ENCODE assay signal across 8 cellular contexts in genomic region chr7:111137296-111138195, GRCh38. TPM values are rescaled to one million over a fixed set of nuclear protein-coding genes. Genes with fewer than 3 reads are reported as not detected.
DNase-seq lines count a peak whose midpoint lies in the region; ATAC-seq and TF ChIP-seq lines count a peak whose summit lies in the region.

No MANE protein-coding gene starts in this region.

- no peaks in the 10 kb centered on the region for H3K36me3 Mint-ChIP-seq in WTC11
- H3K36me3 Mint-ChIP-seq in endodermal cell (ENCODE audit: low read depth) = no peaks in the 10 kb centered on the region

- H3K4me1 Mint-ChIP-seq in WTC11 (peaks cover 15% of the 10 kb centered on the region), endodermal cell (peaks cover 3% of the 10 kb centered on the region)

- no peak overlapping the region for H3K9ac ChIP-seq in endodermal cell (ENCODE audit: extremely low read depth, low read length, poor library complexity, severe bottlenecking)

- H3K4me3 ChIP-seq in endodermal cell (ENCODE audit: low read length) = no peak overlapping the region

- ATAC-seq in GM19328 (IDR thresholded peaks at IDR 0.05; ENCODE audit: unreplicated experiment) = peak; percentile 72
- ATAC-seq in HG03039 (IDR thresholded peaks at IDR 0.05; ENCODE audit: unreplicated experiment) = peak; percentile 82
- ATAC-seq in WTC11 = peak; percentile 64

- no peak for TF ChIP-seq CTCF in WTC11 (IDR thresholded peaks at IDR 0.05)
- TF ChIP-seq CTCF in endodermal cell (conservative IDR thresholded peaks at IDR 0.05) = no peak

- DNase-seq in WTC11 (ENCODE audit: low spot score) (no peak), endodermal cell (no peak), mucosa of gallbladder (ENCODE audit: low spot score) (no peak), HUDEP-2 (lab: John Stamatoyannopoulos, UW; ENCODE audit: unreplicated experiment in 76 of 76) (no peak), AML-193 (lab: John Stamatoyannopoulos, UW) (no peak)
- peak; percentile 17 to 31 for DNase-seq in stimulated activated CD8-positive, alpha-beta memory T cell treated with anti-CD3 and anti-CD28 coated beads, Interleukin-15, amount 100 ng/mL, for 48 hours (ENCODE audit: low read depth in 2 of 2)

- peak overlapping the region; percentile 25 for H3K27ac ChIP-seq in endodermal cell (ENCODE audit: low read depth, low read length)

- no peak overlapping the region for H3K27ac Mint-ChIP-seq in WTC11
- peak overlapping the region; percentile 44 for H3K27ac Mint-ChIP-seq in endodermal cell

- no peaks in the 10 kb centered on the region for H3K9me3 Mint-ChIP-seq in WTC11
- H3K9me3 Mint-ChIP-seq in endodermal cell = no peaks in the 10 kb centered on the region

- POLR2A ChIA-PET in WTC11 (lab: Charles Lee) = no interaction called here

- H3K27me3 Mint-ChIP-seq in WTC11 (ENCODE audit: low read depth) (no peaks in the 10 kb centered on the region), endodermal cell (ENCODE audit: insufficient read depth) (no peaks in the 10 kb centered on the region)

- H3K9me3 ChIP-seq in endodermal cell (ENCODE audit: control insufficient read depth, low read length) = no peaks in the 10 kb centered on the region

- H3K4me3 Mint-ChIP-seq in WTC11 = no peak overlapping the region
- no peak overlapping the region for H3K4me3 Mint-ChIP-seq in endodermal cell

- CTCF ChIA-PET in WTC11 (lab: Charles Lee) = interaction anchor here (0.6 to 1.1 kb wide), 2 partner anchors 38 to 41 kb away, joined by 3 to 4 read pairs; no protein-coding TSS in a partner anchor

- no peaks in the 10 kb centered on the region for H3K4me1 ChIP-seq in endodermal cell (ENCODE audit: control insufficient read depth, insufficient read depth, low read length)

- H3K27me3 ChIP-seq in endodermal cell (ENCODE audit: control insufficient read depth, insufficient read depth, low read length, poor library complexity, severe bottlenecking) = no peaks in the 10 kb centered on the region

- no peaks in the 10 kb centered on the region for H3K36me3 ChIP-seq in endodermal cell (ENCODE audit: control insufficient read depth, insufficient read depth, low read length)

- WGBS in endodermal cell (ENCODE audit: insufficient coverage in 1 of 2, insufficient read length in 1 of 2), 2 experiments = 91% methylated on average over 4 of the region's 4 CpGs; no CpG with 5 or more reads in 1 of the 2 experiments

TF ChIP-seq in WTC11, 78 proteins besides CTCF, POLR2A, EP300 and RAD21:
- TF ChIP-seq TEAD1 (CRISPR knock-in tag; IDR thresholded peaks at IDR 0.05) = no peak
- TF ChIP-seq RORB (CRISPR knock-in tag; IDR thresholded peaks at IDR 0.05) = no peak
- no peak for TF ChIP-seq ERG (CRISPR knock-in tag; IDR thresholded peaks at IDR 0.05)
- no peak for TF ChIP-seq FOXJ3 (CRISPR knock-in tag; IDR thresholded peaks at IDR 0.05; ENCODE audit: borderline replicate concordance)
- TF ChIP-seq USF2 (CRISPR knock-in tag; IDR thresholded peaks at IDR 0.05) = no peak
- TF ChIP-seq ZNF317 (CRISPR knock-in tag; IDR thresholded peaks at IDR 0.05; ENCODE audit: borderline replicate concordance, low read depth) = no peak
- TF ChIP-seq NFE2L1 (CRISPR knock-in tag; IDR thresholded peaks at IDR 0.05) = no peak
- TF ChIP-seq ZNF423 (CRISPR knock-in tag; IDR thresholded peaks at IDR 0.05) = no peak
- no peak for TF ChIP-seq ZNF671 (CRISPR knock-in tag; IDR thresholded peaks at IDR 0.05)
- no peak for TF ChIP-seq CBFB (CRISPR knock-in tag; IDR thresholded peaks at IDR 0.05; ENCODE audit: low read depth)
- TF ChIP-seq IRF1 (CRISPR knock-in tag; IDR thresholded peaks at IDR 0.05) = no peak
- no peak for TF ChIP-seq E2F4 (CRISPR knock-in tag; IDR thresholded peaks at IDR 0.05; ENCODE audit: borderline replicate concordance, low read depth)
- no peak for TF ChIP-seq ELF4 (CRISPR knock-in tag; IDR thresholded peaks at IDR 0.05; ENCODE audit: low read depth)
- no peak for TF ChIP-seq NR2C2 (CRISPR knock-in tag; IDR thresholded peaks at IDR 0.05)
- TF ChIP-seq ZNF532 (CRISPR knock-in tag; IDR thresholded peaks at IDR 0.05; ENCODE audit: borderline replicate concordance) = no peak
- TF ChIP-seq MAX (CRISPR knock-in tag; IDR thresholded peaks at IDR 0.05) = no peak
- no peak for TF ChIP-seq KAT7 (CRISPR knock-in tag; IDR thresholded peaks at IDR 0.05; ENCODE audit: borderline replicate concordance)
- TF ChIP-seq ATF3 (CRISPR knock-in tag; conservative IDR thresholded peaks at IDR 0.05) = no peak
- TF ChIP-seq SMAD3 (CRISPR knock-in tag; IDR thresholded peaks at IDR 0.05; ENCODE audit: borderline replicate concordance) = no peak
- no peak for TF ChIP-seq GRHL2 (CRISPR knock-in tag; IDR thresholded peaks at IDR 0.05; ENCODE audit: insufficient replicate concordance, severe bottlenecking)

RNA-seq across cellular contexts. Expression of gene LRRN3, which starts 46.6 kb away (rescaled TPM):
- total RNA-seq in WTC11 (2021) = 0.16 to 0.70 TPM (median 0.34 TPM) in 3 replicates
- total RNA-seq in endodermal cell = 1 to 10 TPM in 1 of 2 donors, not detected in 1; 1.3 TPM
- 45.1 TPM for polyA plus RNA-seq in endodermal cell (2013, experiment 1 of 2)
- 44.2 TPM for polyA plus RNA-seq in endodermal cell (2013, experiment 2 of 2)
- 0.81 TPM for total RNA-seq in mucosa of gallbladder

Comparison
In these comparisons a context has a peak if more than half of its experiments do, and no peak if none do; other contexts are left out.
1. DNase-seq: peak in stimulated activated CD8-positive, alpha-beta memory T cell treated with anti-CD3 and anti-CD28 coated beads, Interleukin-15, amount 100 ng/mL, for 48 hours (2 of 2); none in WTC11 (single experiment), endodermal cell (single experiment), mucosa of gallbladder (single experiment), HUDEP-2 (0 of 76) and AML-193 (0 of 2).
2. Peak in every context shown above with its lines, with median percentiles within 50 percentile points of each other: ATAC-seq.